20 cellular contexts compared by ENCODE assay signal in the genomic region with DNA sequence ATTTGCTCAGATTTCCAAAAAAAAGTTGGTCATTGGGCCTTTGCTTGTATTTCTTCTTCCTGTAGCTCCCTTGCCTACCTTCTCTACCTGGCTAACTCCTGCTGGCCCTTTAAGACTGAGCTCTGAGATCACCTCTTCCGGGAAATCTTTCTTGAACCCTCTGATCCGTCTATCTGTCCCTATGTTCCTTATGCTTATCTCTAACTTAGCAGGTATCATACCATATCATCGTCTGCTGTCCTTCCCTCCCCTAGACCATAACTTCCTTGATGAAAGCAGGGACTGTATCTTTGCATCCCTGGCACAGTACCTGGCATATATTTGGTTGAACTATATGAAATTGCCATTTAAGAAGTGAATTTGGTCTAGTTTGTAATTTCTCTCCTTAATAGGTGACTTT. TPM values are rescaled to one million over a fixed set of nuclear protein-coding genes. Genes with fewer than 3 reads are reported as not detected.
DNase-seq lines count a peak whose midpoint lies in the region; ATAC-seq and TF ChIP-seq lines count a peak whose summit lies in the region.
"Had no signal": no experiment of that assay in that cellular context is flagged by ENCODE, and none has a peak within 500 bp of the region (broad histone marks: within the 10 kb centered on the region; RNA-seq: fewer than 3 reads in every experiment).

No MANE protein-coding gene starts in this region.

- no peak overlapping the region for H3K4ac ChIP-seq in mesenchymal stem cell (ENCODE audit: low read depth in 1 of 2, low read length in 2 of 2)

- peaks cover 71% of the 10 kb centered on the region for H3K79me2 ChIP-seq in OCI-LY3 (ENCODE audit: low read length)

- H2BK5ac ChIP-seq in mesenchymal stem cell (ENCODE audit: low read depth, low read length, poor library complexity, severe bottlenecking) = no peak overlapping the region

- intact Hi-C loops in body of pancreas (cut with DNase I) = no loop called here

- peaks cover 78% of the 10 kb centered on the region for H3K4me1 ChIP-seq in OCI-LY3 (ENCODE audit: low read length)
- H3K4me1 ChIP-seq in body of pancreas = peaks cover 59% of the 10 kb centered on the region
- peaks cover 21% of the 10 kb centered on the region for H3K4me1 ChIP-seq in mesenchymal stem cell (ENCODE audit: control insufficient read depth, insufficient read depth, low read depth, low read length)

- no peak overlapping the region for H2AFZ ChIP-seq in OCI-LY3 (ENCODE audit: low read depth, low read length)
- H2AFZ ChIP-seq in mesenchymal stem cell (ENCODE audit: low read depth, low read length) = no peak overlapping the region

- H4K91ac ChIP-seq in mesenchymal stem cell (ENCODE audit: low read length) = no peak overlapping the region

- H2AK5ac ChIP-seq in mesenchymal stem cell (ENCODE audit: low read length, severe bottlenecking) = peak overlapping the region; percentile 83

- H3K9ac ChIP-seq in OCI-LY3 (ENCODE audit: low read length) = peak overlapping the region; percentile 6; the same call in 1 of the 2 replicates
- H3K9ac ChIP-seq in mesenchymal stem cell (ENCODE audit: low read length) = peak overlapping the region; percentile 33

- no peaks in the 10 kb centered on the region for H3K36me3 ChIP-seq in OCI-LY3 (replicated peaks; ENCODE audit: low read depth, low read length)
- H3K36me3 ChIP-seq in body of pancreas (replicated peaks in 1 of 2; ENCODE audit: insufficient read depth in 1 of 2, low read depth in 2 of 2) = no peaks in the 10 kb centered on the region
- H3K36me3 ChIP-seq in mesenchymal stem cell (ENCODE audit: control insufficient read depth in 1 of 2, insufficient read depth in 2 of 2, low read depth in 1 of 2, low read length in 2 of 2) = no peaks in the 10 kb centered on the region
- H3K36me3 ChIP-seq: ovary, thoracic aorta had no signal

- H3K23ac ChIP-seq in mesenchymal stem cell (ENCODE audit: low read length in 2 of 2) = no peak overlapping the region

- ATAC-seq in body of pancreas (no peak), GM21825 (IDR thresholded peaks at IDR 0.05; ENCODE audit: unreplicated experiment) (no peak)
- ATAC-seq: HCT116; naive thymus-derived CD4-positive, alpha-beta T cell had no signal

- H3K27ac ChIP-seq in OCI-LY3 (ENCODE audit: low read length) (peak overlapping the region; percentile 0; the same call in 1 of the 2 replicates), body of pancreas (peak overlapping the region in 3 of 4 donors; percentile 68 to 74 (median 69)), mesenchymal stem cell (ENCODE audit: low read length, poor library complexity, severe bottlenecking) (no peak overlapping the region)
- H3K27ac ChIP-seq: ovary, thoracic aorta had no signal

- WGBS in body of pancreas, 2 donors = 40 to 45% methylated on average over 3 of the region's 3 CpGs
- WGBS in mesenchymal stem cell = 100% methylated on average over 3 of the region's 3 CpGs

- H3K27me3 ChIP-seq in OCI-LY3 (ENCODE audit: low read depth, low read length) (no peaks in the 10 kb centered on the region), body of pancreas (no peaks in the 10 kb centered on the region), mesenchymal stem cell (ENCODE audit: control insufficient read depth in 1 of 2, insufficient read depth in 1 of 2, low read length in 2 of 2) (no peaks in the 10 kb centered on the region)
- H3K27me3 ChIP-seq: ovary had no signal

- H3K9me3 ChIP-seq in OCI-LY3 (ENCODE audit: insufficient read depth, low read length) = no peaks in the 10 kb centered on the region
- no peaks in the 10 kb centered on the region for H3K9me3 ChIP-seq in body of pancreas
- H3K9me3 ChIP-seq in mesenchymal stem cell (ENCODE audit: control insufficient read depth, low read length) = no peaks in the 10 kb centered on the region
- H3K9me3 ChIP-seq: ovary, thoracic aorta had no signal

- no peak overlapping the region for H3K18ac ChIP-seq in mesenchymal stem cell (ENCODE audit: low read depth in 1 of 2, low read length in 2 of 2)

- no peak for TF ChIP-seq POLR2A in body of pancreas (IDR thresholded peaks at IDR 0.05)

- H2BK120ac ChIP-seq in mesenchymal stem cell (ENCODE audit: low read depth, low read length) = no peak overlapping the region

- H3K14ac ChIP-seq in mesenchymal stem cell (ENCODE audit: low read length in 2 of 2) = no peak overlapping the region

- peaks cover 3% of the 10 kb centered on the region for H4K20me1 ChIP-seq in OCI-LY3 (ENCODE audit: insufficient read depth, low read length)

- peak overlapping the region; percentile 7; the same call in 1 of the 2 replicates for H3K4me3 ChIP-seq in OCI-LY3 (ENCODE audit: low read length)
- H3K4me3 ChIP-seq in body of pancreas = no peak overlapping the region
- no peak overlapping the region for H3K4me3 ChIP-seq in mesenchymal stem cell (ENCODE audit: insufficient read depth in 1 of 2, low read depth in 1 of 2, low read length in 2 of 2)
- H3K4me3 ChIP-seq: ovary, thoracic aorta had no signal

- H2BK15ac ChIP-seq in mesenchymal stem cell (ENCODE audit: low read depth, poor library complexity, severe bottlenecking) = no peak overlapping the region

- peaks cover 22% of the 10 kb centered on the region for H3K79me1 ChIP-seq in mesenchymal stem cell (replicated peaks; ENCODE audit: low read length, poor library complexity, severe bottlenecking)

- H3K4me2 ChIP-seq in OCI-LY3 (ENCODE audit: low read length) (peak overlapping the region; percentile 62), mesenchymal stem cell (ENCODE audit: low read length, poor library complexity, severe bottlenecking) (no peak overlapping the region)

- DNase-seq in body of pancreas (no peak), mesenchymal stem cell (no peak), islet precursor cell (no peak), HuH-7.5 (ENCODE audit: low spot score) (no peak), DMS114 treated with DMSO at 0.1 percent for 48 hours (lab: John Stamatoyannopoulos, UW; ENCODE audit: unreplicated experiment) (no peak)
- DNase-seq: activated CD4-positive, alpha-beta T cell treated with anti-CD3 and anti-CD28 coated beads, Interleukin-2, amount 10 ng/mL, durations not matched to agents 24 days and 14 days; activated naive CD4-positive, alpha-beta T cell treated with anti-CD3 and anti-CD28 coated beads, Interleukin-2, amount 50 U/mL, for 16 hours; aorta; CD4-positive, CD25-positive, alpha-beta regulatory T cell; DMS153; naive thymus-derived CD4-positive, alpha-beta T cell; NCI-H1694 treated with DMSO at 0.1 percent for 48 hours; NCI-H748 treated with DMSO at 0.1 percent for 48 hours; ovary; stimulated activated CD4-positive, alpha-beta T cell treated with anti-CD3 and anti-CD28 coated beads, Interleukin-4, amount 100 ng/mL, for 1 hour; stimulated activated naive B cell treated with anti-CD40 and anti-IgM and Interleukin-4, amounts not matched to agents 10 μg/mL and 1 μg/mL and 100 μg/mL, for 72 hours had no signal

- no peak overlapping the region for H4K8ac ChIP-seq in mesenchymal stem cell (ENCODE audit: low read length)

- H2BK12ac ChIP-seq in mesenchymal stem cell (ENCODE audit: low read length in 2 of 2) = no peak overlapping the region

- TF ChIP-seq CTCF in OCI-LY3 (IDR thresholded peaks at IDR 0.05; ENCODE audit: low read depth, low read length) (no peak), body of pancreas (IDR thresholded peaks at IDR 0.05) (no peak)

RNA-seq across cellular contexts. Expression of gene PDE8A, which starts 42.3 kb away (rescaled TPM):
- 10 to 100 TPM; 34.2 to 50.1 TPM for total RNA-seq in body of pancreas
- 35.2 TPM for polyA plus RNA-seq in mesenchymal stem cell (2013, experiment 1 of 2)
- 34.9 TPM for polyA plus RNA-seq in mesenchymal stem cell (2013, experiment 2 of 2)
